Comparison of ENCODE assay signal across 1 cellular context in the genomic region with DNA sequence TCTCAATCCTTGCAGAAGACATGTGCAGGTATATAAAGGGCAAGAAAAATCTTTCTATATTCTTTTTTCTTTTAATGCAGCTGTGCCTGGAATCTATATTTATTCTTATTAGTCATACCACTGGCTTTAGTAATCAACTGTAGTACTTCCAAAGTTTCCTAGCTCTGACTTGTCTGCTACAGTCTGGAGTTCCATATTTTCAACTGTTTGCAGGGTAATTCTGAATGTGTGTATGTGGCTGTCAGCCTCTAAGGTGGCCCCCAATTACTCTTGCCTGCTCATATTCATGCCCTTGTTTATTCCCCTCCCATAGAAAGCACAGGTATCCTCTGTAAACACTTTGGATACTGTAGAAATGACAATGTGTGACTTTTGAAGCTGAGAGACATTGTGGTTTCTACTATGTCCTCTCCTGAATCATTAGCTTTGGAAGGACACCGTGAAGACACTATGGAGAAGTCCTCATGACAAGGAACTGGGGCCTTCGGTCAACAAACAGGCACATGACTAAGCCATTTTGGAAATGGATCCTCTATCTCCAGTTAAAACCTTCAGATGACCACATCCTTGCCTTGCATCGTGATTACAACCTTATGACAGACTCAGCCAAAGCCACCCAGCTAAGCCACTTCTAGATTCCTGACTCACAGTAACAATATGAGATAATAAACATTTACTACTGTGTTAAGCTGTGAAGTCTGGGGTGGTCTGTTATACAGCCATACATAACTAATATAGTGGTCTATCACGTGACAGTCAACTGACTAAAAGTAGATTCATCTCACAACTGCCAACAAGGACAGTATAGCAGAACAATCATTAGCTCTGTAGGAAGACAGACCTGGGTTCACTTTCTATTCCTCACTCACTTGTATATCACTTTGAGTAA.
TF ChIP-seq lines count a peak whose summit lies in the region.

No MANE protein-coding gene starts in this region.

TF ChIP-seq in K562, 482 proteins besides CTCF, POLR2A, EP300 and RAD21 (continued from another document and continues in another):
- TF ChIP-seq, protein P1, sequence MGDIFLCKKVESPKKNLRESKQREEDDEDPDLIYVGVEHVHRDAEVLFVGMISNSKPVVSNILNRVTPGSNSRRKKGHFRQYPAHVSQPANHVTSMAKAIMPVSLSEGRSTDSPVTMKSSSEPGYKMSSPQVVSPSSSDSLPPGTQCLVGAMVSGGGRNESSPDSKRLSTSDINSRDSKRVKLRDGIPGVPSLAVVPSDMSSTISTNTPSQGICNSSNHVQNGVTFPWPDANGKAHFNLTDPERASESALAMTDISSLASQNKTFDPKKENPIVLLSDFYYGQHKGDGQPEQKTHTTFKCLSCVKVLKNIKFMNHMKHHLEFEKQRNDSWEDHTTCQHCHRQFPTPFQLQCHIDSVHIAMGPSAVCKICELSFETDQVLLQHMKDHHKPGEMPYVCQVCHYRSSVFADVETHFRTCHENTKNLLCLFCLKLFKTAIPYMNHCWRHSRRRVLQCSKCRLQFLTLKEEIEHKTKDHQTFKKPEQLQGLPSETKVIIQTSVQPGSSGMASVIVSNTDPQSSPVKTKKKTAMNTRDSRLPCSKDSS (IDR thresholded peaks at IDR 0.05; ENCODE audit: low read depth, partially characterized antibody), result no peak
- TF ChIP-seq ZNF134 (CRISPR knock-in tag; conservative IDR thresholded peaks at IDR 0.05) (no peak), ZNF699 (CRISPR knock-in tag; IDR thresholded peaks at IDR 0.05; ENCODE audit: insufficient replicate concordance) (no peak), CEBPG (CRISPR knock-in tag; IDR thresholded peaks at IDR 0.05) (peak; percentile 89), CEBPG (tag; conservative IDR thresholded peaks at IDR 0.05 in 1 of 2, IDR thresholded peaks at IDR 0.05 in 1 of 2) (peak; percentile 21 to 71; a peak in 2 of 4 replicates), SMARCE1 (IDR thresholded peaks at IDR 0.05) (peak; percentile 79), ZNF766 (CRISPR knock-in tag; conservative IDR thresholded peaks at IDR 0.05) (peak; percentile 90), DNMT1 (IDR thresholded peaks at IDR 0.05) (no peak), ZNF316 (IDR thresholded peaks at IDR 0.05) (peak; percentile 90), KLF16 (IDR thresholded peaks at IDR 0.05) (no peak), HMG20A (CRISPR knock-in tag; conservative IDR thresholded peaks at IDR 0.05) (no peak), RBM14 (IDR thresholded peaks at IDR 0.05; ENCODE audit: borderline replicate concordance, insufficient read depth, low read depth, low read length) (no peak), TCF7L2 (IDR thresholded peaks at IDR 0.05; ENCODE audit: low read depth, low read length) (no peak), FIP1L1 (IDR thresholded peaks at IDR 0.05; ENCODE audit: low read depth, low read length, poor library complexity, severe bottlenecking) (no peak), ZKSCAN1 (IDR thresholded peaks at IDR 0.05; ENCODE audit: low read depth, low read length) (no peak), ZFX (CRISPR knock-in tag; IDR thresholded peaks at IDR 0.05) (peak; percentile 59), RNF2 (IDR thresholded peaks at IDR 0.05) (0 out of 2 replicates have a peak, but pooled peaks have one; percentile 27), EWSR1 (IDR thresholded peaks at IDR 0.05; ENCODE audit: borderline replicate concordance, low read depth, partially characterized antibody) (no peak), SP1 (CRISPR knock-in tag; IDR thresholded peaks at IDR 0.05) (0 out of 2 replicates have a peak, but pooled peaks have one; percentile 40), ZKSCAN3 (CRISPR knock-in tag; IDR thresholded peaks at IDR 0.05) (no peak), ZNF449 (CRISPR knock-in tag; IDR thresholded peaks at IDR 0.05) (0 out of 2 replicates have a peak, but pooled peaks have one; percentile 63), HDAC1 (IDR thresholded peaks at IDR 0.05) (0 out of 4 replicates have a peak, but pooled peaks of 1 of the 2 experiments have one; percentile 21), SNRNP70 (optimal IDR thresholded peaks at IDR 0.05; ENCODE audit: low read depth, low read length) (no peak), SNAPC5 (CRISPR knock-in tag; IDR thresholded peaks at IDR 0.05) (no peak), ZNF75A (CRISPR knock-in tag; IDR thresholded peaks at IDR 0.05) (0 out of 2 replicates have a peak, but pooled peaks have one; percentile 26), MYC (IDR thresholded peaks at IDR 0.05; ENCODE audit: low read depth, low read length) (peak; percentile 77; the same call in 1 of the 2 replicates), MYC (CRISPR knock-in tag; IDR thresholded peaks at IDR 0.05; ENCODE audit: borderline replicate concordance, low read depth) (no peak), BACH1 (tag; IDR thresholded peaks at IDR 0.05) (peak; percentile 89), HDGF (IDR thresholded peaks at IDR 0.05) (no peak), SAFB2 (IDR thresholded peaks at IDR 0.05; ENCODE audit: borderline replicate concordance, low read depth, low read length, severe bottlenecking) (no peak), KDM4B (IDR thresholded peaks at IDR 0.05; ENCODE audit: borderline replicate concordance in 2 of 2, low read depth in 1 of 2) (no peak), PYGO2 (tag; IDR thresholded peaks at IDR 0.05) (0 out of 2 replicates have a peak, but pooled peaks have one; percentile 62), ZSCAN32 (CRISPR knock-in tag; IDR thresholded peaks at IDR 0.05) (0 out of 2 replicates have a peak, but pooled peaks have one; percentile 5), TRIM28 (IDR thresholded peaks at IDR 0.05) (no peak), ETV6 (IDR thresholded peaks at IDR 0.05; ENCODE audit: borderline replicate concordance in 1 of 2, low read depth in 2 of 2, low read length in 1 of 2) (no peak), ETV6 (CRISPR knock-in tag; IDR thresholded peaks at IDR 0.05; ENCODE audit: borderline replicate concordance) (no peak), POLR3G (IDR thresholded peaks at IDR 0.05; ENCODE audit: extremely low read depth, insufficient read length, insufficient replicate concordance) (no peak), PHTF2 (CRISPR knock-in tag; IDR thresholded peaks at IDR 0.05) (no peak), MCM7 (IDR thresholded peaks at IDR 0.05) (no peak), CCNT2 (IDR thresholded peaks at IDR 0.05; ENCODE audit: borderline replicate concordance, extremely low read depth, insufficient read length, low read depth, low read length) (no peak), ZNF311 (CRISPR knock-in tag; IDR thresholded peaks at IDR 0.05) (no peak; the same call in none of the 2 replicates), NBN (IDR thresholded peaks at IDR 0.05; ENCODE audit: low read depth) (peak; percentile 73; the same call in 1 of the 2 replicates), MAFK (IDR thresholded peaks at IDR 0.05; ENCODE audit: low read length) (peak; percentile 82), TRIM24 (IDR thresholded peaks at IDR 0.05) (peak; percentile 55 to 82; a peak in 3 of 4 replicates), RBBP5 (IDR thresholded peaks at IDR 0.05; ENCODE audit: borderline replicate concordance, insufficient read depth, low read length, poor library complexity, severe bottlenecking) (no peak), DDX20 (tag; IDR thresholded peaks at IDR 0.05; ENCODE audit: low read depth) (peak; percentile 79; the same call in 1 of the 2 replicates), CREM (IDR thresholded peaks at IDR 0.05; ENCODE audit: low read depth) (peak; percentile 59; the same call in 1 of the 2 replicates)
- TF ChIP-seq, protein P2, sequence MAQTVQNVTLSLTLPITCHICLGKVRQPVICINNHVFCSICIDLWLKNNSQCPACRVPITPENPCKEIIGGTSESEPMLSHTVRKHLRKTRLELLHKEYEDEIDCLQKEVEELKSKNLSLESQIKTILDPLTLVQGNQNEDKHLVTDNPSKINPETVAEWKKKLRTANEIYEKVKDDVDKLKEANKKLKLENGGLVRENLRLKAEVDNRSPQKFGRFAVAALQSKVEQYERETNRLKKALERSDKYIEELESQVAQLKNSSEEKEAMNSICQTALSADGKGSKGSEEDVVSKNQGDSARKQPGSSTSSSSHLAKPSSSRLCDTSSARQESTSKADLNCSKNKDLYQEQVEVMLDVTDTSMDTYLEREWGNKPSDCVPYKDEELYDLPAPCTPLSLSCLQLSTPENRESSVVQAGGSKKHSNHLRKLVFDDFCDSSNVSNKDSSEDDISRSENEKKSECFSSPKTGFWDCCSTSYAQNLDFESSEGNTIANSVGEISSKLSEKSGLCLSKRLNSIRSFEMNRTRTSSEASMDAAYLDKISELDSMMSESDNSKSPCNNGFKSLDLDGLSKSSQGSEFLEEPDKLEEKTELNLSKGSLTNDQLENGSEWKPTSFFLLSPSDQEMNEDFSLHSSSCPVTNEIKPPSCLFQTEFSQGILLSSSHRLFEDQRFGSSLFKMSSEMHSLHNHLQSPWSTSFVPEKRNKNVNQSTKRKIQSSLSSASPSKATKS (CRISPR knock-in tag; IDR thresholded peaks at IDR 0.05), result no peak
- TF ChIP-seq, protein P3, sequence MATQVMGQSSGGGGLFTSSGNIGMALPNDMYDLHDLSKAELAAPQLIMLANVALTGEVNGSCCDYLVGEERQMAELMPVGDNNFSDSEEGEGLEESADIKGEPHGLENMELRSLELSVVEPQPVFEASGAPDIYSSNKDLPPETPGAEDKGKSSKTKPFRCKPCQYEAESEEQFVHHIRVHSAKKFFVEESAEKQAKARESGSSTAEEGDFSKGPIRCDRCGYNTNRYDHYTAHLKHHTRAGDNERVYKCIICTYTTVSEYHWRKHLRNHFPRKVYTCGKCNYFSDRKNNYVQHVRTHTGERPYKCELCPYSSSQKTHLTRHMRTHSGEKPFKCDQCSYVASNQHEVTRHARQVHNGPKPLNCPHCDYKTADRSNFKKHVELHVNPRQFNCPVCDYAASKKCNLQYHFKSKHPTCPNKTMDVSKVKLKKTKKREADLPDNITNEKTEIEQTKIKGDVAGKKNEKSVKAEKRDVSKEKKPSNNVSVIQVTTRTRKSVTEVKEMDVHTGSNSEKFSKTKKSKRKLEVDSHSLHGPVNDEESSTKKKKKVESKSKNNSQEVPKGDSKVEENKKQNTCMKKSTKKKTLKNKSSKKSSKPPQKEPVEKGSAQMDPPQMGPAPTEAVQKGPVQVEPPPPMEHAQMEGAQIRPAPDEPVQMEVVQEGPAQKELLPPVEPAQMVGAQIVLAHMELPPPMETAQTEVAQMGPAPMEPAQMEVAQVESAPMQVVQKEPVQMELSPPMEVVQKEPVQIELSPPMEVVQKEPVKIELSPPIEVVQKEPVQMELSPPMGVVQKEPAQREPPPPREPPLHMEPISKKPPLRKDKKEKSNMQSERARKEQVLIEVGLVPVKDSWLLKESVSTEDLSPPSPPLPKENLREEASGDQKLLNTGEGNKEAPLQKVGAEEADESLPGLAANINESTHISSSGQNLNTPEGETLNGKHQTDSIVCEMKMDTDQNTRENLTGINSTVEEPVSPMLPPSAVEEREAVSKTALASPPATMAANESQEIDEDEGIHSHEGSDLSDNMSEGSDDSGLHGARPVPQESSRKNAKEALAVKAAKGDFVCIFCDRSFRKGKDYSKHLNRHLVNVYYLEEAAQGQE (CRISPR knock-in tag; IDR thresholded peaks at IDR 0.05; ENCODE audit: low read depth), result peak; percentile 72; the same call in 1 of the 2 replicates
- TF ChIP-seq, protein P4, sequence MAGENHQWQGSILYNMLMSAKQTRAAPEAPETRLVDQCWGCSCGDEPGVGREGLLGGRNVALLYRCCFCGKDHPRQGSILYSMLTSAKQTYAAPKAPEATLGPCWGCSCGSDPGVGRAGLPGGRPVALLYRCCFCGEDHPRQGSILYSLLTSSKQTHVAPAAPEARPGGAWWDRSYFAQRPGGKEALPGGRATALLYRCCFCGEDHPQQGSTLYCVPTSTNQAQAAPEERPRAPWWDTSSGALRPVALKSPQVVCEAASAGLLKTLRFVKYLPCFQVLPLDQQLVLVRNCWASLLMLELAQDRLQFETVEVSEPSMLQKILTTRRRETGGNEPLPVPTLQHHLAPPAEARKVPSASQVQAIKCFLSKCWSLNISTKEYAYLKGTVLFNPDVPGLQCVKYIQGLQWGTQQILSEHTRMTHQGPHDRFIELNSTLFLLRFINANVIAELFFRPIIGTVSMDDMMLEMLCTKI (IDR thresholded peaks at IDR 0.05; ENCODE audit: partially characterized antibody), result no peak
- TF ChIP-seq, protein P5, sequence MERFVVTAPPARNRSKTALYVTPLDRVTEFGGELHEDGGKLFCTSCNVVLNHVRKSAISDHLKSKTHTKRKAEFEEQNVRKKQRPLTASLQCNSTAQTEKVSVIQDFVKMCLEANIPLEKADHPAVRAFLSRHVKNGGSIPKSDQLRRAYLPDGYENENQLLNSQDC (CRISPR knock-in tag; IDR thresholded peaks at IDR 0.05), result no peak
